15 cellular contexts compared by ENCODE assay signal in genomic region chr1:174167404-174167803, GRCh38. TPM values are rescaled to one million over a fixed set of nuclear protein-coding genes. Genes with fewer than 3 reads are reported as not detected.
A peak's percentile ranks its signal among the peaks of the same experiment; 100 is the strongest.
DNase-seq lines count a peak whose midpoint lies in the region; ATAC-seq and TF ChIP-seq lines count a peak whose summit lies in the region.
"Had no signal": no experiment of that assay in that cellular context is flagged by ENCODE, and none has a peak within 500 bp of the region (broad histone marks: within the 10 kb centered on the region; RNA-seq: fewer than 3 reads in every experiment).

No MANE protein-coding gene starts in this region.

- BruUV-seq in OCI-LY7 (replicated peaks; lab: Mats Ljungman, UMichigan), result no TSS peak

- 80 to 86% methylated on average over 1 of the region's 1 CpG for WGBS in gastroesophageal sphincter (ENCODE audit: low coverage in 1 of 2), 2 donors

- H3K27ac Mint-ChIP-seq in CD8-positive, alpha-beta memory T cell, result peak overlapping the region in 2 of 8 donors; percentile 10 to 86
- no peak overlapping the region for H3K27ac Mint-ChIP-seq in glutamatergic neuron (ENCODE audit: unreplicated experiment)
- H3K27ac Mint-ChIP-seq: neural progenitor cell had no signal

- peaks cover 0 to 2% of the 10 kb centered on the region in 2 donors for H3K27me3 Mint-ChIP-seq in CD8-positive, alpha-beta memory T cell
- no peaks in the 10 kb centered on the region for H3K27me3 Mint-ChIP-seq in glutamatergic neuron (ENCODE audit: unreplicated experiment)

- no peak overlapping the region for H2AFZ ChIP-seq in OCI-LY7 (ENCODE audit: low read length)
- H2AFZ ChIP-seq: GM23248, neural progenitor cell had no signal

- H3K79me2 ChIP-seq in OCI-LY7 (ENCODE audit: insufficient read depth, low read depth, low read length), result peaks cover 94% of the 10 kb centered on the region

- peaks cover 0 to 16% (median 6%) of the 10 kb centered on the region in 3 donors for H3K36me3 Mint-ChIP-seq in CD8-positive, alpha-beta memory T cell
- H3K36me3 Mint-ChIP-seq in glutamatergic neuron (ENCODE audit: unreplicated experiment), result no peaks in the 10 kb centered on the region
- H3K36me3 Mint-ChIP-seq: neural progenitor cell had no signal

- DNase-seq in CD8-positive, alpha-beta memory T cell, result no peak
- DNase-seq in OCI-LY7 (ENCODE audit: low spot score), result no peak
- no peak for DNase-seq in NCI-H1092 treated with DMSO at 0.1 percent for 48 hours (lab: John Stamatoyannopoulos, UW)
- DNase-seq in sciatic nerve (ENCODE audit: low spot score), result no peak
- DNase-seq in glutamatergic neuron, result no peak
- DNase-seq: activated naive CD4-positive, alpha-beta T cell; COR-L47; GM23248; WERI-Rb-1 had no signal

- H3K9me3 Mint-ChIP-seq in CD8-positive, alpha-beta memory T cell, result no peaks in the 10 kb centered on the region
- H3K9me3 Mint-ChIP-seq in glutamatergic neuron (ENCODE audit: unreplicated experiment), result no peaks in the 10 kb centered on the region
- H3K9me3 Mint-ChIP-seq: neural progenitor cell had no signal

- H3K36me3 ChIP-seq in CD8-positive, alpha-beta memory T cell (ENCODE audit: insufficient read depth, low read length), result no peaks in the 10 kb centered on the region
- H3K36me3 ChIP-seq in OCI-LY7 (ENCODE audit: insufficient read depth, low read length), result peaks cover 9% of the 10 kb centered on the region; the same call in 1 of the 2 replicates
- H3K36me3 ChIP-seq in gastroesophageal sphincter, result no peaks in the 10 kb centered on the region
- H3K36me3 ChIP-seq: neural progenitor cell, suprapubic skin, WERI-Rb-1 had no signal

- ATAC-seq in GM18511 (IDR thresholded peaks at IDR 0.05; ENCODE audit: unreplicated experiment) (peak; percentile 37), HG02870 (IDR thresholded peaks at IDR 0.05; ENCODE audit: unreplicated experiment) (peak; percentile 49), gastroesophageal sphincter (no peak), sciatic nerve (no peak)

- H3K9me2 ChIP-seq in OCI-LY7 (ENCODE audit: insufficient read depth, low read length), result no peaks in the 10 kb centered on the region

- intact Hi-C loops in OCI-LY7 (cut with micrococcal nuclease; ENCODE audit: unreplicated experiment) (loop anchor here (10.0 kb wide), 1 partner anchor 343 kb away; the partner anchor contains the start of genes CENPL and DARS2), sciatic nerve (cut with DNase I) (no loop called here)

- POLR2A ChIA-PET in CD8-positive, alpha-beta memory T cell (lab: Charles Lee), result interaction anchor here (0.6 to 1.5 kb wide), 3 partner anchors 9 to 1984 kb away, joined by 3 to 4 read pairs (median 3); no protein-coding TSS in a partner anchor
- POLR2A ChIA-PET in OCI-LY7 (lab: Charles Lee), result interaction anchor here (0.5 to 1.6 kb wide), 10 partner anchors 9 to 323 kb away, joined by 3 to 7 read pairs (median 4); no protein-coding TSS in a partner anchor

- H4K20me1 ChIP-seq in OCI-LY7 (ENCODE audit: insufficient read depth, low read length), result no peaks in the 10 kb centered on the region

- H3K9me3 ChIP-seq in CD8-positive, alpha-beta memory T cell (ENCODE audit: low read length), result no peaks in the 10 kb centered on the region
- H3K9me3 ChIP-seq in OCI-LY7 (ENCODE audit: low read length) (no peaks in the 10 kb centered on the region), gastroesophageal sphincter (no peaks in the 10 kb centered on the region)
- H3K9me3 ChIP-seq: suprapubic skin had no signal

- TF ChIP-seq EP300 in gastroesophageal sphincter (IDR thresholded peaks at IDR 0.05), result no peak

- CTCF ChIA-PET in CD8-positive, alpha-beta memory T cell (lab: Charles Lee), result interaction anchor here (1.6 kb wide), 1 partner anchor 39 kb away, joined by 4 read pairs; no protein-coding TSS in a partner anchor
- CTCF ChIA-PET in OCI-LY7 (lab: Charles Lee; ENCODE audit: unreplicated experiment), result no interaction called here

- H3K4me2 ChIP-seq in OCI-LY7 (ENCODE audit: low read length), result peak overlapping the region; percentile 65
- H3K4me2 ChIP-seq: neural progenitor cell had no signal

- H3K4me3 Mint-ChIP-seq in CD8-positive, alpha-beta memory T cell, result peak overlapping the region in 1 of 7 donors; percentile 82
- H3K4me3 Mint-ChIP-seq in glutamatergic neuron (ENCODE audit: unreplicated experiment), result no peak overlapping the region
- H3K4me3 Mint-ChIP-seq: neural progenitor cell had no signal

- H3K4me1 ChIP-seq in CD8-positive, alpha-beta memory T cell (ENCODE audit: insufficient read depth, low read length), result peaks cover 24% of the 10 kb centered on the region
- H3K4me1 ChIP-seq in OCI-LY7 (ENCODE audit: insufficient read depth, low read length, poor library complexity, severe bottlenecking) (peaks cover 69% of the 10 kb centered on the region), gastroesophageal sphincter (peaks cover 0 to 47% (median 0%) of the 10 kb centered on the region in 3 donors)
- H3K4me1 ChIP-seq: neural progenitor cell had no signal

- H3K27ac ChIP-seq in CD8-positive, alpha-beta memory T cell (ENCODE audit: low read depth, low read length), result peak overlapping the region; percentile 40
- H3K27ac ChIP-seq in OCI-LY7 (ENCODE audit: low read depth, low read length, poor library complexity, severe bottlenecking) (no peak overlapping the region), gastroesophageal sphincter (no peak overlapping the region)
- H3K27ac ChIP-seq: coronary artery, GM23248, neural progenitor cell, suprapubic skin, WERI-Rb-1 had no signal

- H3K4me3 ChIP-seq in CD8-positive, alpha-beta memory T cell (ENCODE audit: low read length), result no peak overlapping the region
- H3K4me3 ChIP-seq in OCI-LY7 (ENCODE audit: low read depth, low read length, poor library complexity, severe bottlenecking) (peak overlapping the region; percentile 24), gastroesophageal sphincter (no peak overlapping the region)
- H3K4me3 ChIP-seq: coronary artery, GM23248, neural progenitor cell, suprapubic skin had no signal

- no peaks in the 10 kb centered on the region for H3K27me3 ChIP-seq in CD8-positive, alpha-beta memory T cell (ENCODE audit: insufficient read depth, low read length, poor library complexity, severe bottlenecking)
- no peaks in the 10 kb centered on the region for H3K27me3 ChIP-seq in gastroesophageal sphincter
- H3K27me3 ChIP-seq: neural progenitor cell, suprapubic skin had no signal

- H3K4me1 Mint-ChIP-seq in CD8-positive, alpha-beta memory T cell, result peaks cover 64 to 94% (median 91%) of the 10 kb centered on the region in 3 donors
- no peaks in the 10 kb centered on the region for H3K4me1 Mint-ChIP-seq in glutamatergic neuron (ENCODE audit: low read depth, unreplicated experiment)
- H3K4me1 Mint-ChIP-seq: neural progenitor cell had no signal

- TF ChIP-seq CTCF in OCI-LY7 (conservative IDR thresholded peaks at IDR 0.05; ENCODE audit: low read length) (no peak), gastroesophageal sphincter (IDR thresholded peaks at IDR 0.05) (no peak), glutamatergic neuron (IDR thresholded peaks at IDR 0.05; ENCODE audit: partially characterized antibody, unreplicated experiment) (no peak)

- TF ChIP-seq POLR2A in gastroesophageal sphincter (IDR thresholded peaks at IDR 0.05), result no peak

RNA-seq across cellular contexts. Expression of gene RABGAP1L, which starts 8.1 kb away (rescaled TPM):
- total RNA-seq in CD8-positive, alpha-beta memory T cell, result 10 to 100 TPM; 41.7 to 42.7 TPM
- polyA plus RNA-seq in CD8-positive, alpha-beta memory T cell, result 78.5 TPM
- 98.1 and 142 TPM in 2 replicates for total RNA-seq in OCI-LY7 (2014; rRNA removed; shearing (Covaris generic))
- total RNA-seq in OCI-LY7 (2022) (158 and 175 TPM in 2 replicates), gastroesophageal sphincter (100 to 1,000 TPM in 1 of 4 donors, 10 to 100 TPM in 3; 31.2 to 115 (median 62.5) TPM), sciatic nerve (59.6 TPM), glutamatergic neuron (ENCODE audit: unreplicated experiment) (44.1 TPM)

Comparison
In these comparisons a context has a peak if more than half of its experiments do, and no peak if none do; other contexts are left out.
1. ATAC-seq: peak in GM18511 (single experiment) and HG02870 (single experiment); none in gastroesophageal sphincter (single experiment) and sciatic nerve (single experiment).